ENCODE assay signal across 11 cellular contexts in the genomic region with DNA sequence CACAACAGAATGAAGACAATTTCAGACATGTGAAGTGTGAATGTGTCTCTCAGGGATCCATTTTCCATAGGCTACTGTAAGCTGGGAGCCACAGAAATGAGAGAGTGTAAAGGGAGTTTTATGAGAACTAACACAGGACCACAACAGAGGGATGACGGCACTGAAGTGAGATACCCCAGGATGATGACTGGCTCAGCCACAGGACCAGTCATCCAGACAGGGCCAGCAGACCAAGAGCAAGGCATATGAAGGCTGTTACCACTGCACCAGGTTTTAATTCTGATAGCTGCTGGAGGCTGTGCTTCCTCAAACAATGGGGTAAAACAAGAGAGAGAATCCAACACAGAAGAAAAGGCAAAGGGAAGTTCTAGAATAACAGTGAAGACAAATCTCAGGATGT.
DNase-seq lines count a peak whose midpoint lies in the region; ATAC-seq and TF ChIP-seq lines count a peak whose summit lies in the region.
"Had no signal": no experiment of that assay in that cellular context is flagged by ENCODE, and none has a peak within 500 bp of the region (broad histone marks: within the 10 kb centered on the region; RNA-seq: fewer than 3 reads in every experiment).

No MANE protein-coding gene starts in this region.

- H3K4me2 ChIP-seq in DND-41 (ENCODE audit: insufficient read depth, low read length) = no peak overlapping the region

- no peaks in the 10 kb centered on the region for H4K20me1 ChIP-seq in DND-41 (ENCODE audit: insufficient read depth, low read length)

- intact Hi-C loops in mucosa of descending colon (cut with DNase I, micrococcal nuclease) = no loop called here

- H3K27ac ChIP-seq in DND-41 (ENCODE audit: low read length) = peak overlapping the region; percentile 17; the same call in 1 of the 2 replicates
- H3K27ac ChIP-seq: cardiac muscle cell had no signal

- no peak overlapping the region for H3K9ac ChIP-seq in DND-41 (ENCODE audit: low read depth, low read length)

- POLR2A ChIA-PET in activated CD4-positive, alpha-beta memory T cell treated with anti-CD3 and anti-CD28 coated beads, Interleukin-2, amount 10 ng/mL, durations not matched to agents 7 days and 5 days (lab: Charles Lee) = interaction anchor here (0.7 to 1.2 kb wide), 6 partner anchors 11 to 93 kb away, joined by 3 to 4 read pairs (median 3); no protein-coding TSS in a partner anchor
- POLR2A ChIA-PET in naive thymus-derived CD8-positive, alpha-beta T cell (lab: Charles Lee) = interaction anchor here (0.5 to 3.0 kb wide), 6 partner anchors 10 to 94 kb away, joined by 3 to 12 read pairs (median 4); partner anchors contain the start of gene BCL2

- TF ChIP-seq CTCF in DND-41 (IDR thresholded peaks at IDR 0.05; ENCODE audit: borderline replicate concordance, extremely low read depth, low read length, poor library complexity, severe bottlenecking) (no peak), mucosa of descending colon (IDR thresholded peaks at IDR 0.05) (no peak), mesothelial cell of epicardium (IDR thresholded peaks at IDR 0.05; ENCODE audit: unreplicated experiment) (no peak)

- peaks cover 93% of the 10 kb centered on the region for H3K79me2 ChIP-seq in DND-41 (ENCODE audit: insufficient read depth, low read length)

- H3K27ac Mint-ChIP-seq in activated CD4-positive, alpha-beta memory T cell treated with anti-CD3 and anti-CD28 coated beads, Interleukin-2, amount 10 ng/mL, durations not matched to agents 7 days and 5 days = peak overlapping the region; percentile 44
- peak overlapping the region; percentile 55 to 98 (median 88) for H3K27ac Mint-ChIP-seq in naive thymus-derived CD8-positive, alpha-beta T cell
- no peak overlapping the region for H3K27ac Mint-ChIP-seq in mesothelial cell of epicardium
- H3K27ac Mint-ChIP-seq: H9 had no signal

- no peak overlapping the region for H3K4me3 ChIP-seq in DND-41 (ENCODE audit: low read depth in 1 of 2, low read length in 2 of 2)
- H3K4me3 ChIP-seq in mucosa of descending colon = no peak overlapping the region
- H3K4me3 ChIP-seq: cardiac muscle cell had no signal

- H3K27me3 Mint-ChIP-seq in activated CD4-positive, alpha-beta memory T cell treated with anti-CD3 and anti-CD28 coated beads, Interleukin-2, amount 10 ng/mL, durations not matched to agents 7 days and 5 days = no peaks in the 10 kb centered on the region
- no peaks in the 10 kb centered on the region for H3K27me3 Mint-ChIP-seq in naive thymus-derived CD8-positive, alpha-beta T cell
- no peaks in the 10 kb centered on the region for H3K27me3 Mint-ChIP-seq in mesothelial cell of epicardium (ENCODE audit: low read depth)

- no peak for DNase-seq in DND-41
- no peak for DNase-seq in activated CD4-positive, alpha-beta memory T cell treated with anti-CD3 and anti-CD28 coated beads, Interleukin-2, amount 10 ng/mL, durations not matched to agents 7 days and 5 days
- peak in 2 of 10 donors; percentile 15 to 42 for DNase-seq in naive thymus-derived CD8-positive, alpha-beta T cell
- DNase-seq in mucosa of descending colon = no peak
- DNase-seq in mesothelial cell of epicardium (ENCODE audit: low spot score in 2 of 2, unreplicated experiment in 2 of 2) = no peak
- DNase-seq in NCI-H1417 (lab: John Stamatoyannopoulos, UW) = no peak
- DNase-seq: H9, NCI-H1092 had no signal

- H3K4me1 ChIP-seq in DND-41 (ENCODE audit: insufficient read depth, low read length) (peaks cover 5% of the 10 kb centered on the region; the same call in 1 of the 2 replicates), mucosa of descending colon (ENCODE audit: low read depth) (peaks cover 15% of the 10 kb centered on the region)

- H3K36me3 ChIP-seq in DND-41 (ENCODE audit: insufficient read depth, low read length) (peaks cover 15% of the 10 kb centered on the region), mucosa of descending colon (ENCODE audit: low read depth) (no peaks in the 10 kb centered on the region)
- H3K36me3 ChIP-seq: cardiac muscle cell had no signal

- H3K27me3 ChIP-seq in DND-41 (ENCODE audit: insufficient read depth, low read length, poor library complexity) = no peaks in the 10 kb centered on the region
- H3K27me3 ChIP-seq: cardiac muscle cell had no signal

- no peak overlapping the region for H3K4me3 Mint-ChIP-seq in activated CD4-positive, alpha-beta memory T cell treated with anti-CD3 and anti-CD28 coated beads, Interleukin-2, amount 10 ng/mL, durations not matched to agents 7 days and 5 days
- peak overlapping the region; percentile 3 to 79 (median 60) for H3K4me3 Mint-ChIP-seq in naive thymus-derived CD8-positive, alpha-beta T cell
- H3K4me3 Mint-ChIP-seq in mesothelial cell of epicardium = no peak overlapping the region
- H3K4me3 Mint-ChIP-seq: H9 had no signal

- H3K9me3 ChIP-seq in DND-41 (ENCODE audit: insufficient read depth, low read length, severe bottlenecking) (no peaks in the 10 kb centered on the region), mucosa of descending colon (no peaks in the 10 kb centered on the region)

- H3K9me3 Mint-ChIP-seq in activated CD4-positive, alpha-beta memory T cell treated with anti-CD3 and anti-CD28 coated beads, Interleukin-2, amount 10 ng/mL, durations not matched to agents 7 days and 5 days = no peaks in the 10 kb centered on the region
- no peaks in the 10 kb centered on the region for H3K9me3 Mint-ChIP-seq in naive thymus-derived CD8-positive, alpha-beta T cell
- H3K9me3 Mint-ChIP-seq in mesothelial cell of epicardium = peaks cover 7% of the 10 kb centered on the region

- ATAC-seq in DND-41 (ENCODE audit: insufficient read depth, low read depth) (peak; percentile 27; the same call in 1 of the 3 replicates), HG02610 (IDR thresholded peaks at IDR 0.05; ENCODE audit: unreplicated experiment) (peak; percentile 89), mucosa of descending colon (no peak), HG03025 (IDR thresholded peaks at IDR 0.05; ENCODE audit: low FRiP score, unreplicated experiment) (no peak)
- peak; percentile 83 to 89 for ATAC-seq in naive thymus-derived CD8-positive, alpha-beta T cell

- CTCF ChIA-PET in activated CD4-positive, alpha-beta memory T cell treated with anti-CD3 and anti-CD28 coated beads, Interleukin-2, amount 10 ng/mL, durations not matched to agents 7 days and 5 days (lab: Charles Lee) = interaction anchor here (1.0 to 2.0 kb wide), 2 partner anchors 69 to 93 kb away, joined by 4 to 10 read pairs; no protein-coding TSS in a partner anchor

- no peak overlapping the region for H2AFZ ChIP-seq in DND-41 (ENCODE audit: low read depth, low read length)

- peaks cover 73% of the 10 kb centered on the region for H3K36me3 Mint-ChIP-seq in activated CD4-positive, alpha-beta memory T cell treated with anti-CD3 and anti-CD28 coated beads, Interleukin-2, amount 10 ng/mL, durations not matched to agents 7 days and 5 days (ENCODE audit: low read depth)
- H3K36me3 Mint-ChIP-seq in naive thymus-derived CD8-positive, alpha-beta T cell = peaks cover 10 to 37% (median 10%) of the 10 kb centered on the region in 3 donors
- peaks cover 3% of the 10 kb centered on the region for H3K36me3 Mint-ChIP-seq in mesothelial cell of epicardium

- H3K4me1 Mint-ChIP-seq in activated CD4-positive, alpha-beta memory T cell treated with anti-CD3 and anti-CD28 coated beads, Interleukin-2, amount 10 ng/mL, durations not matched to agents 7 days and 5 days = peaks cover 77% of the 10 kb centered on the region
- H3K4me1 Mint-ChIP-seq in naive thymus-derived CD8-positive, alpha-beta T cell = peaks cover 46 to 87% (median 79%) of the 10 kb centered on the region in 4 donors
- H3K4me1 Mint-ChIP-seq in mesothelial cell of epicardium = no peaks in the 10 kb centered on the region
- H3K4me1 Mint-ChIP-seq: H9 had no signal

Comparison
In these comparisons a context has a peak if more than half of its experiments do, and no peak if none do; other contexts are left out.
1. ATAC-seq: peak in DND-41 (single experiment), HG02610 (single experiment) and naive thymus-derived CD8-positive, alpha-beta T cell (2 of 2); none in mucosa of descending colon (single experiment) and HG03025 (single experiment).
2. H3K4me3 Mint-ChIP-seq: peak in naive thymus-derived CD8-positive, alpha-beta T cell (10 of 10); none in activated CD4-positive, alpha-beta memory T cell treated with anti-CD3 and anti-CD28 coated beads, Interleukin-2, amount 10 ng/mL, durations not matched to agents 7 days and 5 days (single experiment) and mesothelial cell of epicardium (single experiment).